In the genomic region with DNA sequence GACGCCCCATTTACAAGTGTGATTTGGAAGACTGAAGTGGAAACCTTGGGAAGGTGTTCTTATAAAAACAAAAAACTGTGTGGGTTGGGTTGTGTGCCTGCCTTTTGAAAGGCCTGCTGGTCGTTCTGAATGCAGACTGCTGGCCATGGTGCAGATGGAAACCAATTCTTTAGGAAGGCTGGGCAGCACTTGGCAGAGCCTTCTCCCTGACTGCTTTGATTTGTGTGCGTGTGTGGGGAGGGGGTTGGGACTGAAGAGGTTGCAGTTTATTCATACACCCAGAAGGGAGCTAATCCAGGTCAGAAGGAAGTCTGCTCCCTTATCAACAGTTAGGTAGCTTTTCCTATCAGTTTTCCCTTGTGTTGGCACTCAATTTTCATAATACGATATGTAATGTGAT, we compare ENCODE assay signal across 30 cellular contexts.
"Had no signal": no experiment of that assay in that cellular context is flagged by ENCODE, and none has a peak within 500 bp of the region (broad histone marks: within the 10 kb centered on the region; RNA-seq: fewer than 3 reads in every experiment).

No MANE protein-coding gene starts in this region.

- H3K4me1 ChIP-seq: adrenal gland, gastroesophageal sphincter, pancreas, prostate gland, upper lobe of right lung had no signal

- H3K9me3 Mint-ChIP-seq: activated naive CD8-positive, alpha-beta T cell treated with anti-CD3 and anti-CD28 coated beads for 36 hours; mesothelial cell of epicardium; nephron progenitor cell; stimulated activated naive CD8-positive, alpha-beta T cell treated with anti-CD3 and anti-CD28 coated beads, Interleukin-15, Interleukin-2, amounts not matched to agents 100 ng/mL and 50 ng/mL, for 24 hours had no signal

- H3K27ac ChIP-seq: adrenal gland, brain microvascular endothelial cell, gastroesophageal sphincter, hepatocyte, pancreas, prostate gland, skin epidermis, upper lobe of right lung, WERI-Rb-1 had no signal

- H3K27me3 Mint-ChIP-seq: activated naive CD8-positive, alpha-beta T cell treated with anti-CD3 and anti-CD28 coated beads for 36 hours; naive B cell; stimulated activated naive CD8-positive, alpha-beta T cell treated with anti-CD3 and anti-CD28 coated beads, Interleukin-15, Interleukin-2, amounts not matched to agents 100 ng/mL and 50 ng/mL, for 24 hours had no signal

- H3K27ac Mint-ChIP-seq: activated naive CD8-positive, alpha-beta T cell treated with anti-CD3 and anti-CD28 coated beads for 36 hours; mesothelial cell of epicardium; naive B cell; nephron progenitor cell; stimulated activated naive CD8-positive, alpha-beta T cell treated with anti-CD3 and anti-CD28 coated beads, Interleukin-15, Interleukin-2, amounts not matched to agents 100 ng/mL and 50 ng/mL, for 24 hours had no signal

- H3K4me3 Mint-ChIP-seq: activated naive CD8-positive, alpha-beta T cell treated with anti-CD3 and anti-CD28 coated beads for 36 hours; mesothelial cell of epicardium; naive B cell; nephron progenitor cell; stimulated activated naive CD8-positive, alpha-beta T cell treated with anti-CD3 and anti-CD28 coated beads, Interleukin-15, Interleukin-2, amounts not matched to agents 100 ng/mL and 50 ng/mL, for 24 hours had no signal

- H3K36me3 ChIP-seq: adrenal gland, brain microvascular endothelial cell, gastroesophageal sphincter, pancreas, prostate gland, upper lobe of right lung, WERI-Rb-1 had no signal

- H2AFZ ChIP-seq: hepatocyte had no signal

- H3K79me2 ChIP-seq: hepatocyte had no signal

- ATAC-seq: activated CD4-positive, CD25-positive, alpha-beta regulatory T cell treated with anti-CD3 and anti-CD28 coated beads, Interleukin-2, amount 50 U/mL, for 24 hours; gastroesophageal sphincter; left cardiac atrium; pancreas; sciatic nerve; upper lobe of right lung had no signal

- H3K4me1 Mint-ChIP-seq: activated naive CD8-positive, alpha-beta T cell treated with anti-CD3 and anti-CD28 coated beads for 36 hours; naive B cell had no signal

- H3K9me3 ChIP-seq: adrenal gland, gastroesophageal sphincter, pancreas, prostate gland, upper lobe of right lung had no signal

- DNase-seq: activated CD4-positive, alpha-beta T cell treated with anti-CD3 and anti-CD28 coated beads for 48 hours; activated CD4-positive, alpha-beta T cell treated with anti-CD3 and anti-CD28 coated beads, Interleukin-2, amount 50 U/mL, for 48 hours; activated CD8-positive, alpha-beta memory T cell treated with anti-CD3 and anti-CD28 coated beads for 24 hours; activated effector memory CD4-positive, alpha-beta T cell treated with Interleukin-2 at 50 U/mL for 16 hours; activated naive CD4-positive, alpha-beta T cell treated with Interleukin-2 at 50 U/mL for 16 hours; activated naive CD8-positive, alpha-beta T cell treated with anti-CD3 and anti-CD28 coated beads for 36 hours; adrenal gland; aorta; brain microvascular endothelial cell; left cardiac atrium; mammary epithelial cell; naive B cell; nephron progenitor cell; nucleus accumbens; pancreas; retina; stimulated activated CD4-positive, alpha-beta T cell treated with anti-CD3 and anti-CD28 coated beads, Interleukin-12 subunit alpha, Interleukin-12 subunit beta, amount 100 ng/mL, for 4 hours; stimulated activated CD4-positive, alpha-beta T cell treated with anti-CD3 and anti-CD28 coated beads, Interleukin-4, amount 100 ng/mL, for 1 hour; substantia nigra; T1000; upper lobe of right lung; WERI-Rb-1 had no signal

- H3K4me2 ChIP-seq: hepatocyte had no signal

- H3K4me3 ChIP-seq: adrenal gland, gastroesophageal sphincter, hepatocyte, pancreas, prostate gland, skin epidermis, upper lobe of right lung had no signal

- H3K27me3 ChIP-seq: adrenal gland, brain microvascular endothelial cell, gastroesophageal sphincter, hepatocyte, pancreas, upper lobe of right lung had no signal

- H3K36me3 Mint-ChIP-seq: activated naive CD8-positive, alpha-beta T cell treated with anti-CD3 and anti-CD28 coated beads for 36 hours; mesothelial cell of epicardium; naive B cell had no signal
